In genomic region chr14:100341301-100342031, GRCh38 we compare ENCODE assay signal across 1 cellular context.
A peak's percentile ranks its signal among the peaks of the same experiment; 100 is the strongest.
TF ChIP-seq lines count a peak whose summit lies in the region.

No MANE protein-coding gene starts in this region.

TF ChIP-seq in GM12878, 131 proteins besides CTCF, POLR2A, EP300 and RAD21 (continued from another document and continues in another):
- TF ChIP-seq ZBTB11 (CRISPR knock-in tag; IDR thresholded peaks at IDR 0.05): no peak
- TF ChIP-seq ETV6 (conservative IDR thresholded peaks at IDR 0.05 in 1 of 2, IDR thresholded peaks at IDR 0.05 in 1 of 2; ENCODE audit: borderline replicate concordance in 1 of 2, low read depth in 1 of 2): no peak
- TF ChIP-seq MYC (IDR thresholded peaks at IDR 0.05; ENCODE audit: insufficient read depth, insufficient read length, insufficient replicate concordance, low read length, severe bottlenecking): no peak
- no peak for TF ChIP-seq SUPT20H (IDR thresholded peaks at IDR 0.05; ENCODE audit: borderline replicate concordance, control insufficient read depth, low read depth, low read length)
- TF ChIP-seq SREBF2 (IDR thresholded peaks at IDR 0.05; ENCODE audit: low read length): no peak
- TF ChIP-seq EGR1 (IDR thresholded peaks at IDR 0.05; ENCODE audit: borderline replicate concordance in 1 of 2, low read depth in 2 of 2, low read length in 2 of 2): no peak
- 0 out of 2 replicates have a peak, but pooled peaks have one; percentile 54 for TF ChIP-seq RCOR1 (conservative IDR thresholded peaks at IDR 0.05; ENCODE audit: low read depth, low read length)
- peak; percentile 69 for TF ChIP-seq MEF2B (IDR thresholded peaks at IDR 0.05; ENCODE audit: partially characterized antibody, poor library complexity, severe bottlenecking)
- no peak for TF ChIP-seq KAT2A (conservative IDR thresholded peaks at IDR 0.05; ENCODE audit: control insufficient read depth, low read depth, low read length)
- TF ChIP-seq ZNF274 (IDR thresholded peaks at IDR 0.05; ENCODE audit: insufficient read depth, insufficient read length): no peak
- no peak for TF ChIP-seq ELK1 (IDR thresholded peaks at IDR 0.05; ENCODE audit: low read depth, low read length)
- TF ChIP-seq RELB (IDR thresholded peaks at IDR 0.05; ENCODE audit: low read depth): peak; percentile 90; the same call in 1 of the 2 replicates
- TF ChIP-seq ATF7 (IDR thresholded peaks at IDR 0.05; ENCODE audit: low read depth): no peak; the same call in 1 of the 2 replicates
- no peak for TF ChIP-seq CHD1 (IDR thresholded peaks at IDR 0.05; ENCODE audit: low read depth, low read length)
- TF ChIP-seq CBX5 (IDR thresholded peaks at IDR 0.05; ENCODE audit: low read depth): no peak
- no peak for TF ChIP-seq REST (IDR thresholded peaks at IDR 0.05; ENCODE audit: low read depth, low read length)
- TF ChIP-seq BCLAF1 (IDR thresholded peaks at IDR 0.05): no peak
- TF ChIP-seq NFIC (IDR thresholded peaks at IDR 0.05; ENCODE audit: low read depth, low read length): peak; percentile 26; the same call in 1 of the 2 replicates
- TF ChIP-seq CUX1 (IDR thresholded peaks at IDR 0.05; ENCODE audit: insufficient replicate concordance, low read depth, low read length): no peak
- no peak for TF ChIP-seq CREM (IDR thresholded peaks at IDR 0.05; ENCODE audit: low read depth)
- no peak for TF ChIP-seq NR2C2 (IDR thresholded peaks at IDR 0.05; ENCODE audit: borderline replicate concordance, control insufficient read depth, insufficient read length, low read depth)
- TF ChIP-seq ZNF592 (IDR thresholded peaks at IDR 0.05): peak; percentile 44
- TF ChIP-seq GATAD2B (conservative IDR thresholded peaks at IDR 0.05; ENCODE audit: low read depth): peak; percentile 72; the same call in 1 of the 2 replicates
- TF ChIP-seq SKIL (IDR thresholded peaks at IDR 0.05; ENCODE audit: low read depth, poor library complexity, severe bottlenecking): no peak
- no peak for TF ChIP-seq ZNF217 (IDR thresholded peaks at IDR 0.05)
- 0 out of 2 replicates have a peak, but pooled peaks have one; percentile 37 for TF ChIP-seq NR2F1 (conservative IDR thresholded peaks at IDR 0.05)
- TF ChIP-seq BACH1 (IDR thresholded peaks at IDR 0.05; ENCODE audit: borderline replicate concordance): no peak
- TF ChIP-seq STAT1 (conservative IDR thresholded peaks at IDR 0.05): no peak
